Comparison of ENCODE assay signal across 2 cellular contexts in the genomic region with DNA sequence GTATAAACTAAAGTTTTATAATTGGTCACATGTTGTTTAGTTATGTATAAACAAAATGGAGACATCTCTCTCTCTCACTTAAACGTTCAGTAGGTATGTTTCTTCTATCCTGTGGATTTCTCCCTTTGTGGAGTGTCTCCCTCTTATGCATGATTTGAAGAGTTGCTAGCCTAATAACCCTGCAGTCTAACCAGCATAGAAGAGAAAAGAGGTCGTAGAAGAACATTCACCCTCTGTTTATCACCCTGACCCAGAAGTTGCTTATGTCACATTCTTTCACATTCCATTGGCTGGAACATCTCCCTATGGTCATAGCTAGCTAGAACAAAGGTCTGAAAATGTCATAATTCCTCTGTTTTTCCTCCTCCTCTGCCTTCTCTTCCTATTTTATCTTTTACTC.
TF ChIP-seq lines count a peak whose summit lies in the region.

No MANE protein-coding gene starts in this region.

TF ChIP-seq in liver, 16 proteins besides CTCF, POLR2A, EP300 and RAD21:
- TF ChIP-seq, protein P1, sequence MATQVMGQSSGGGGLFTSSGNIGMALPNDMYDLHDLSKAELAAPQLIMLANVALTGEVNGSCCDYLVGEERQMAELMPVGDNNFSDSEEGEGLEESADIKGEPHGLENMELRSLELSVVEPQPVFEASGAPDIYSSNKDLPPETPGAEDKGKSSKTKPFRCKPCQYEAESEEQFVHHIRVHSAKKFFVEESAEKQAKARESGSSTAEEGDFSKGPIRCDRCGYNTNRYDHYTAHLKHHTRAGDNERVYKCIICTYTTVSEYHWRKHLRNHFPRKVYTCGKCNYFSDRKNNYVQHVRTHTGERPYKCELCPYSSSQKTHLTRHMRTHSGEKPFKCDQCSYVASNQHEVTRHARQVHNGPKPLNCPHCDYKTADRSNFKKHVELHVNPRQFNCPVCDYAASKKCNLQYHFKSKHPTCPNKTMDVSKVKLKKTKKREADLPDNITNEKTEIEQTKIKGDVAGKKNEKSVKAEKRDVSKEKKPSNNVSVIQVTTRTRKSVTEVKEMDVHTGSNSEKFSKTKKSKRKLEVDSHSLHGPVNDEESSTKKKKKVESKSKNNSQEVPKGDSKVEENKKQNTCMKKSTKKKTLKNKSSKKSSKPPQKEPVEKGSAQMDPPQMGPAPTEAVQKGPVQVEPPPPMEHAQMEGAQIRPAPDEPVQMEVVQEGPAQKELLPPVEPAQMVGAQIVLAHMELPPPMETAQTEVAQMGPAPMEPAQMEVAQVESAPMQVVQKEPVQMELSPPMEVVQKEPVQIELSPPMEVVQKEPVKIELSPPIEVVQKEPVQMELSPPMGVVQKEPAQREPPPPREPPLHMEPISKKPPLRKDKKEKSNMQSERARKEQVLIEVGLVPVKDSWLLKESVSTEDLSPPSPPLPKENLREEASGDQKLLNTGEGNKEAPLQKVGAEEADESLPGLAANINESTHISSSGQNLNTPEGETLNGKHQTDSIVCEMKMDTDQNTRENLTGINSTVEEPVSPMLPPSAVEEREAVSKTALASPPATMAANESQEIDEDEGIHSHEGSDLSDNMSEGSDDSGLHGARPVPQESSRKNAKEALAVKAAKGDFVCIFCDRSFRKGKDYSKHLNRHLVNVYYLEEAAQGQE (IDR thresholded peaks at IDR 0.05), result no peak
- peak; percentile 88 for TF ChIP-seq NR2F2 (IDR thresholded peaks at IDR 0.05)
- peak; percentile 36 to 55 for TF ChIP-seq RXRA (IDR thresholded peaks at IDR 0.05)
- peak in 1 of 2 donors; percentile 7 for TF ChIP-seq HNF4A (conservative IDR thresholded peaks at IDR 0.05)
- TF ChIP-seq GABPA (IDR thresholded peaks at IDR 0.05 in 1 of 2, conservative IDR thresholded peaks at IDR 0.05 in 1 of 2), result no peak

TF ChIP-seq in HepG2, 621 proteins besides CTCF, POLR2A, EP300 and RAD21 (continued from another document):
- TF ChIP-seq, protein P2, sequence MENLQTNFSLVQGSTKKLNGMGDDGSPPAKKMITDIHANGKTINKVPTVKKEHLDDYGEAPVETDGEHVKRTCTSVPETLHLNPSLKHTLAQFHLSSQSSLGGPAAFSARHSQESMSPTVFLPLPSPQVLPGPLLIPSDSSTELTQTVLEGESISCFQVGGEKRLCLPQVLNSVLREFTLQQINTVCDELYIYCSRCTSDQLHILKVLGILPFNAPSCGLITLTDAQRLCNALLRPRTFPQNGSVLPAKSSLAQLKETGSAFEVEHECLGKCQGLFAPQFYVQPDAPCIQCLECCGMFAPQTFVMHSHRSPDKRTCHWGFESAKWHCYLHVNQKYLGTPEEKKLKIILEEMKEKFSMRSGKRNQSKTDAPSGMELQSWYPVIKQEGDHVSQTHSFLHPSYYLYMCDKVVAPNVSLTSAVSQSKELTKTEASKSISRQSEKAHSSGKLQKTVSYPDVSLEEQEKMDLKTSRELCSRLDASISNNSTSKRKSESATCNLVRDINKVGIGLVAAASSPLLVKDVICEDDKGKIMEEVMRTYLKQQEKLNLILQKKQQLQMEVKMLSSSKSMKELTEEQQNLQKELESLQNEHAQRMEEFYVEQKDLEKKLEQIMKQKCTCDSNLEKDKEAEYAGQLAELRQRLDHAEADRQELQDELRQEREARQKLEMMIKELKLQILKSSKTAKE (CRISPR knock-in tag; IDR thresholded peaks at IDR 0.05; ENCODE audit: borderline replicate concordance), result no peak
- no peak for TF ChIP-seq ZSCAN9 (CRISPR knock-in tag; IDR thresholded peaks at IDR 0.05; ENCODE audit: borderline replicate concordance)
- TF ChIP-seq, protein P3, sequence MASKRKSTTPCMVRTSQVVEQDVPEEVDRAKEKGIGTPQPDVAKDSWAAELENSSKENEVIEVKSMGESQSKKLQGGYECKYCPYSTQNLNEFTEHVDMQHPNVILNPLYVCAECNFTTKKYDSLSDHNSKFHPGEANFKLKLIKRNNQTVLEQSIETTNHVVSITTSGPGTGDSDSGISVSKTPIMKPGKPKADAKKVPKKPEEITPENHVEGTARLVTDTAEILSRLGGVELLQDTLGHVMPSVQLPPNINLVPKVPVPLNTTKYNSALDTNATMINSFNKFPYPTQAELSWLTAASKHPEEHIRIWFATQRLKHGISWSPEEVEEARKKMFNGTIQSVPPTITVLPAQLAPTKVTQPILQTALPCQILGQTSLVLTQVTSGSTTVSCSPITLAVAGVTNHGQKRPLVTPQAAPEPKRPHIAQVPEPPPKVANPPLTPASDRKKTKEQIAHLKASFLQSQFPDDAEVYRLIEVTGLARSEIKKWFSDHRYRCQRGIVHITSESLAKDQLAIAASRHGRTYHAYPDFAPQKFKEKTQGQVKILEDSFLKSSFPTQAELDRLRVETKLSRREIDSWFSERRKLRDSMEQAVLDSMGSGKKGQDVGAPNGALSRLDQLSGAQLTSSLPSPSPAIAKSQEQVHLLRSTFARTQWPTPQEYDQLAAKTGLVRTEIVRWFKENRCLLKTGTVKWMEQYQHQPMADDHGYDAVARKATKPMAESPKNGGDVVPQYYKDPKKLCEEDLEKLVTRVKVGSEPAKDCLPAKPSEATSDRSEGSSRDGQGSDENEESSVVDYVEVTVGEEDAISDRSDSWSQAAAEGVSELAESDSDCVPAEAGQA (IDR thresholded peaks at IDR 0.05; ENCODE audit: low read depth), result no peak
- TF ChIP-seq, protein P3 (CRISPR knock-in tag; IDR thresholded peaks at IDR 0.05; ENCODE audit: borderline replicate concordance), result no peak
- TF ChIP-seq, protein P4, sequence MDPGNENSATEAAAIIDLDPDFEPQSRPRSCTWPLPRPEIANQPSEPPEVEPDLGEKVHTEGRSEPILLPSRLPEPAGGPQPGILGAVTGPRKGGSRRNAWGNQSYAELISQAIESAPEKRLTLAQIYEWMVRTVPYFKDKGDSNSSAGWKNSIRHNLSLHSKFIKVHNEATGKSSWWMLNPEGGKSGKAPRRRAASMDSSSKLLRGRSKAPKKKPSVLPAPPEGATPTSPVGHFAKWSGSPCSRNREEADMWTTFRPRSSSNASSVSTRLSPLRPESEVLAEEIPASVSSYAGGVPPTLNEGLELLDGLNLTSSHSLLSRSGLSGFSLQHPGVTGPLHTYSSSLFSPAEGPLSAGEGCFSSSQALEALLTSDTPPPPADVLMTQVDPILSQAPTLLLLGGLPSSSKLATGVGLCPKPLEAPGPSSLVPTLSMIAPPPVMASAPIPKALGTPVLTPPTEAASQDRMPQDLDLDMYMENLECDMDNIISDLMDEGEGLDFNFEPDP (CRISPR knock-in tag; conservative IDR thresholded peaks at IDR 0.05), result no peak
- no peak for TF ChIP-seq HNRNPL (IDR thresholded peaks at IDR 0.05; ENCODE audit: low read depth, low read length)
- TF ChIP-seq PCBP2 (optimal IDR thresholded peaks at IDR 0.05; ENCODE audit: low read depth, low read length, poor library complexity, severe bottlenecking), result no peak
- TF ChIP-seq PITX1 (CRISPR knock-in tag; IDR thresholded peaks at IDR 0.05), result no peak
